In genomic region chr21:41802684-41803083, GRCh38 we compare ENCODE assay signal across 10 cellular contexts. TPM values are rescaled to one million over a fixed set of nuclear protein-coding genes. Genes with fewer than 3 reads are reported as not detected.
DNase-seq lines count a peak whose midpoint lies in the region; ATAC-seq and TF ChIP-seq lines count a peak whose summit lies in the region.
"Had no signal": no experiment of that assay in that cellular context is flagged by ENCODE, and none has a peak within 500 bp of the region (broad histone marks: within the 10 kb centered on the region; RNA-seq: fewer than 3 reads in every experiment).

No MANE protein-coding gene starts in this region.

- peak; percentile 69 to 76 for DNase-seq in Kasumi-1 (lab: John Stamatoyannopoulos, UW)
- DNase-seq in coronary artery (ENCODE audit: low spot score), result no peak
- peak; percentile 54 to 93 for DNase-seq in lower leg skin (ENCODE audit: low spot score in 2 of 2)
- peak; percentile 77 to 92 for DNase-seq in tibial artery
- no peak for DNase-seq in SIG-M5 (lab: John Stamatoyannopoulos, UW)
- DNase-seq: activated CD4-positive, alpha-beta memory T cell treated with anti-CD3 and anti-CD28 coated beads for 36 hours; H9; NCI-H526 had no signal

- TF ChIP-seq CTCF in coronary artery (IDR thresholded peaks at IDR 0.05) (no peak), lower leg skin (IDR thresholded peaks at IDR 0.05) (no peak), tibial artery (IDR thresholded peaks at IDR 0.05) (no peak)

- peaks cover 0 to 18% (median 12%) of the 10 kb centered on the region in 4 donors for H3K4me1 ChIP-seq in tibial artery

- H3K27me3 ChIP-seq in tibial artery, result no peaks in the 10 kb centered on the region

- no peaks in the 10 kb centered on the region for H3K9me3 ChIP-seq in tibial artery

- H3K36me3 ChIP-seq in tibial artery, result peaks cover 8 to 28% (median 8%) of the 10 kb centered on the region in 3 donors

- ATAC-seq in GM18867 (IDR thresholded peaks at IDR 0.05; ENCODE audit: unreplicated experiment) (no peak), GM21390 (IDR thresholded peaks at IDR 0.05; ENCODE audit: unreplicated experiment) (no peak)

- WGBS in lower leg skin, 2 donors, result 40 to 56% methylated on average over 19 of the region's 19 CpGs

- H3K27ac ChIP-seq in coronary artery, result no peak overlapping the region
- H3K27ac ChIP-seq in tibial artery, result peak overlapping the region; percentile 17 to 57

- intact Hi-C loops in lower leg skin (cut with DNase I; ENCODE audit: low total_unique reads) (no loop called here), tibial artery (cut with DNase I; ENCODE audit: low total_unique reads) (no loop called here)

- no peak for TF ChIP-seq POLR2A in lower leg skin (IDR thresholded peaks at IDR 0.05)

- H3K4me3 ChIP-seq in coronary artery, result peak overlapping the region; percentile 16
- H3K4me3 ChIP-seq in lower leg skin (ENCODE audit: low read depth, poor library complexity, severe bottlenecking), result no peak overlapping the region
- H3K4me3 ChIP-seq in tibial artery, result peak overlapping the region; percentile 2 to 7

RNA-seq across cellular contexts. Expression of gene RIPK4, which starts 35.8 kb away (rescaled TPM):
- 10 to 100 TPM; 61.0 to 88.1 (median 68.2) TPM for total RNA-seq in lower leg skin

Comparison
In these comparisons a context has a peak if more than half of its experiments do, and no peak if none do; other contexts are left out.
1. DNase-seq: peak in Kasumi-1 (2 of 2), lower leg skin (2 of 2) and tibial artery (2 of 2); none in coronary artery (single experiment) and SIG-M5 (single experiment).
2. H3K27ac ChIP-seq: peak in tibial artery (2 of 2); none in coronary artery (0 of 2).